Comparison of ENCODE assay signal across 18 cellular contexts in genomic region chr12:49582201-49582600, GRCh38. TPM values are rescaled to one million over a fixed set of nuclear protein-coding genes. Genes with fewer than 3 reads are reported as not detected.
DNase-seq lines count a peak whose midpoint lies in the region; ATAC-seq and TF ChIP-seq lines count a peak whose summit lies in the region.
"Had no signal": no experiment of that assay in that cellular context is flagged by ENCODE, and none has a peak within 500 bp of the region (broad histone marks: within the 10 kb centered on the region; RNA-seq: fewer than 3 reads in every experiment).

No MANE protein-coding gene starts in this region.

- H3K9me3 Mint-ChIP-seq in activated CD4-positive, alpha-beta T cell treated with anti-CD3 and anti-CD28 coated beads, Interleukin-2, amount 10 ng/mL, durations not matched to agents 24 days and 14 days, result no peaks in the 10 kb centered on the region
- no peaks in the 10 kb centered on the region for H3K9me3 Mint-ChIP-seq in nephron progenitor cell
- H3K9me3 Mint-ChIP-seq: CD8-positive, alpha-beta T cell had no signal

- no peaks in the 10 kb centered on the region for H3K27me3 Mint-ChIP-seq in activated CD4-positive, alpha-beta T cell treated with anti-CD3 and anti-CD28 coated beads, Interleukin-2, amount 10 ng/mL, durations not matched to agents 24 days and 14 days
- H3K27me3 Mint-ChIP-seq in nephron progenitor cell (ENCODE audit: low read depth, poor library complexity), result peaks cover 6% of the 10 kb centered on the region

- intact Hi-C loops in activated CD4-positive, alpha-beta T cell treated with anti-CD3 and anti-CD28 coated beads, Interleukin-2, amount 10 ng/mL, durations not matched to agents 24 days and 14 days (cut with micrococcal nuclease), result loop anchor here (5.0 kb wide), 1 partner anchor 40 kb away; the partner anchor contains the start of gene PRPF40B

- H3K4me1 Mint-ChIP-seq in activated CD4-positive, alpha-beta T cell treated with anti-CD3 and anti-CD28 coated beads, Interleukin-2, amount 10 ng/mL, durations not matched to agents 24 days and 14 days, result peaks cover 19% of the 10 kb centered on the region
- H3K4me1 Mint-ChIP-seq in nephron progenitor cell, result peaks cover 50% of the 10 kb centered on the region

- no peak for DNase-seq in activated CD4-positive, alpha-beta T cell treated with anti-CD3 and anti-CD28 coated beads, Interleukin-2, amount 10 ng/mL, durations not matched to agents 24 days and 14 days
- no peak for DNase-seq in activated CD4-positive, alpha-beta T cell treated with anti-CD3 and anti-CD28 coated beads for 48 hours
- DNase-seq in GM10248 (ENCODE audit: extremely low spot score) (peak; percentile 40), nephron progenitor cell (no peak), NCI-H2029 treated with DMSO at 0.1 percent for 48 hours (lab: John Stamatoyannopoulos, UW) (no peak), NOMO-1 treated with DMSO at 0.1 percent for 48 hours (lab: John Stamatoyannopoulos, UW; ENCODE audit: unreplicated experiment) (no peak), DMS153 (lab: John Stamatoyannopoulos, UW) (no peak)
- DNase-seq: CD8-positive, alpha-beta T cell; DMS79 treated with DMSO at 0.1 percent for 48 hours; GM23248; HCEC 1CT; NCI-H1105 treated with DMSO at 0.1 percent for 48 hours; NCI-H1694 treated with DMSO at 0.1 percent for 48 hours; NCI-H226; NCI-H524 treated with DMSO at 0.1 percent for 48 hours had no signal

- no peak for TF ChIP-seq CTCF in GM10248 (IDR thresholded peaks at IDR 0.05; ENCODE audit: control extremely low read depth, extremely low read depth, low read depth, missing control alignments)
- no peak for TF ChIP-seq CTCF in nephron progenitor cell (IDR thresholded peaks at IDR 0.05)

- peak; percentile 60 for ATAC-seq in HG02610 (IDR thresholded peaks at IDR 0.05; ENCODE audit: unreplicated experiment)
- ATAC-seq: CD8-positive, alpha-beta T cell; Panc1 had no signal

- peak overlapping the region; percentile 1 for H3K27ac Mint-ChIP-seq in activated CD4-positive, alpha-beta T cell treated with anti-CD3 and anti-CD28 coated beads, Interleukin-2, amount 10 ng/mL, durations not matched to agents 24 days and 14 days
- peak overlapping the region; percentile 57 for H3K27ac Mint-ChIP-seq in nephron progenitor cell
- H3K27ac Mint-ChIP-seq: CD8-positive, alpha-beta T cell had no signal

- CTCF ChIA-PET in GM10248 (lab: Yijun Ruan, JAX), result interaction anchor here (1.3 to 8.4 kb wide), 17 partner anchors 11 to 293 kb away, joined by 3 to 113 read pairs (median 14); partner anchors contain the start of genes DNAJC22, FAM186B, PRPF40B and TMBIM6

- peaks cover 11% of the 10 kb centered on the region for H3K36me3 Mint-ChIP-seq in activated CD4-positive, alpha-beta T cell treated with anti-CD3 and anti-CD28 coated beads, Interleukin-2, amount 10 ng/mL, durations not matched to agents 24 days and 14 days (ENCODE audit: low read depth)
- peaks cover 21% of the 10 kb centered on the region for H3K36me3 Mint-ChIP-seq in nephron progenitor cell (ENCODE audit: low read depth)

- no peak overlapping the region for H3K4me3 Mint-ChIP-seq in activated CD4-positive, alpha-beta T cell treated with anti-CD3 and anti-CD28 coated beads, Interleukin-2, amount 10 ng/mL, durations not matched to agents 24 days and 14 days
- H3K4me3 Mint-ChIP-seq in nephron progenitor cell, result peak overlapping the region; percentile 59
- H3K4me3 Mint-ChIP-seq: CD8-positive, alpha-beta T cell had no signal

- POLR2A ChIA-PET in GM10248 (lab: Yijun Ruan, JAX), result interaction anchor here (0.9 kb wide), 1 partner anchor 215 kb away, joined by 5 read pairs; the partner anchor contains the start of gene SPATS2

RNA-seq across cellular contexts. Expression of gene MCRS1, which starts 14.3 kb away (rescaled TPM):
- 71.4 and 79.6 TPM in 2 replicates for total RNA-seq in activated CD4-positive, alpha-beta T cell treated with anti-CD3 and anti-CD28 coated beads, Interleukin-2, amount 10 ng/mL, durations not matched to agents 24 days and 14 days

RNA-seq across cellular contexts. Expression of gene FAM186B, which starts 23.2 kb away (rescaled TPM):
- 0.16 and 0.33 TPM in 2 replicates for total RNA-seq in activated CD4-positive, alpha-beta T cell treated with anti-CD3 and anti-CD28 coated beads, Interleukin-2, amount 10 ng/mL, durations not matched to agents 24 days and 14 days
- total RNA-seq: G401 had no signal

RNA-seq across cellular contexts. Expression of gene PRPF40B, which starts 41.2 kb away (rescaled TPM):
- 12.3 and 12.7 TPM in 2 replicates for total RNA-seq in activated CD4-positive, alpha-beta T cell treated with anti-CD3 and anti-CD28 coated beads, Interleukin-2, amount 10 ng/mL, durations not matched to agents 24 days and 14 days

RNA-seq across cellular contexts. Expression of gene KCNH3, which starts 43.4 kb away (rescaled TPM):
- total RNA-seq in activated CD4-positive, alpha-beta T cell treated with anti-CD3 and anti-CD28 coated beads, Interleukin-2, amount 10 ng/mL, durations not matched to agents 24 days and 14 days, result 1.5 and 2.1 TPM in 2 replicates
- total RNA-seq: GM23248 had no signal
